Comparison of ENCODE assay signal across 12 cellular contexts in the genomic region with DNA sequence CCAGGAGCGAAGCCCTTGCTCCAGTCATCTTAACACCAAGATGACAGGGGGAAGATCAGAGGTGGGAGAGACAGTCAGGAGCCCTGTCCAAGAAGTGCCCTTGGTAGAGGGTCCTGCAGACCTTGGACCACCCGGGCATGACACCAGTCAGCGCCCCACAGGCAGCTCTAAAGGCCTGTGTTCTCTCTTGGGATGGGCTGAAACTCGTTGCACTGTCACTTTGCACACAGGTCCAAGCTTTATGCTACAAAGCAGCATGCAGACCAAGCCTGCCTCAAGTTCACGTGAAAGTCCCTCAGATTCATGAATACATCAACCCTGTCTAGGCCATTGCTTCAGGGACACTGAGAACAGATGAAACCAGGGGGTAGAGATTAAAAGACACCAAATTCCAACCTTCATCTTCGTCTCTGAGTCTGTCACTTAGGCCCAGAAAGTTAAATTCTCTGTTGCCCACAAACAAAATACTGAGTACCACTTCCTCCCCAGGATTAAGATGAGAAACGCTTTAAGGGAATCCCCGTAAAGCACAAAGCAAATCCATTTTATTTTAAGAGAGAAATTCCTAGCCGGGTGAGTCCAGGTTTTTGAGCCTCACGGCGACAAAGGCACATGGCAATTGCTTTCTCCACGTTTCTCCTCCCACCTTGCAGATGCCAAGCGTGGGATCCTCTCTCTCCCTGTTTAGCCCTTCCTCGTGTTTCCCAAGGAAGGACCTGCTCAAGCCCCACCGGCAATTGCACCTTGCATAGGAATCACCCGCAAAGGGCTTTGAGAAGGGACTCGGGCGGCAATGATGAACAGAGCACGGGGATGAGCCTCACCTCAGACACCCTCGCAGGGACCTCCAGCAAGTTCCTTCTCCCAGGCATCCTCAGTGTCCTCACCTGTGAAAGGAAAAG.
DNase-seq lines count a peak whose midpoint lies in the region; ATAC-seq and TF ChIP-seq lines count a peak whose summit lies in the region.
"Had no signal": no experiment of that assay in that cellular context is flagged by ENCODE, and none has a peak within 500 bp of the region (broad histone marks: within the 10 kb centered on the region; RNA-seq: fewer than 3 reads in every experiment).

No MANE protein-coding gene starts in this region.

- H3K27me3 ChIP-seq in gastrocnemius medialis, result no peaks in the 10 kb centered on the region

- no peak for TF ChIP-seq CTCF in GM20000 (IDR thresholded peaks at IDR 0.05; ENCODE audit: extremely low read depth, missing control alignments)
- no peak for TF ChIP-seq CTCF in gastrocnemius medialis (IDR thresholded peaks at IDR 0.05 in 4 of 5, conservative IDR thresholded peaks at IDR 0.05 in 1 of 5)

- no peaks in the 10 kb centered on the region for H3K36me3 Mint-ChIP-seq in activated T-helper 17 cell treated with anti-CD3 and anti-CD28 coated beads, Interleukin-2, amount 50 U/mL, for 72 hours (ENCODE audit: low read depth)
- H3K36me3 Mint-ChIP-seq in stimulated activated naive B cell treated with anti-CD40 and anti-IgM and Interleukin-4, amounts not matched to agents 10 μg/mL and 1 μg/mL and 100 μg/mL, for 72 hours, result peaks cover 8 to 13% of the 10 kb centered on the region in 2 donors
- H3K36me3 Mint-ChIP-seq: activated naive CD4-positive, alpha-beta T cell treated with anti-CD3 and anti-CD28 coated beads, Interleukin-2, amount 10 ng/mL, durations not matched to agents 7 days and 5 days had no signal

- no peak for TF ChIP-seq POLR2A in gastrocnemius medialis (IDR thresholded peaks at IDR 0.05)

- peaks cover 24% of the 10 kb centered on the region for H3K4me1 Mint-ChIP-seq in activated T-helper 17 cell treated with anti-CD3 and anti-CD28 coated beads, Interleukin-2, amount 50 U/mL, for 72 hours
- peaks cover 13 to 21% of the 10 kb centered on the region in 2 donors for H3K4me1 Mint-ChIP-seq in stimulated activated naive B cell treated with anti-CD40 and anti-IgM and Interleukin-4, amounts not matched to agents 10 μg/mL and 1 μg/mL and 100 μg/mL, for 72 hours

- no peak for DNase-seq in GM20000 (ENCODE audit: low spot score)
- DNase-seq in RKO (ENCODE audit: low spot score), result no peak
- DNase-seq in gastrocnemius medialis, result no peak
- DNase-seq in stimulated activated naive B cell treated with anti-CD40 and anti-IgM and Interleukin-4, amounts not matched to agents 10 μg/mL and 1 μg/mL and 100 μg/mL, for 72 hours, result no peak
- DNase-seq: activated CD4-positive, alpha-beta T cell treated with anti-CD3 and anti-CD28 coated beads for 4 hours; activated naive CD4-positive, alpha-beta T cell treated with anti-CD3 and anti-CD28 coated beads, Interleukin-2, amount 10 ng/mL, durations not matched to agents 7 days and 5 days; KG1 had no signal

- peak; percentile 15 for ATAC-seq in GM18498 (IDR thresholded peaks at IDR 0.05; ENCODE audit: unreplicated experiment)
- ATAC-seq in GM21360 (IDR thresholded peaks at IDR 0.05; ENCODE audit: unreplicated experiment), result peak; percentile 26
- peak; percentile 5 for ATAC-seq in HG02973 (IDR thresholded peaks at IDR 0.05; ENCODE audit: unreplicated experiment)
- no peak for ATAC-seq in activated T-helper 17 cell treated with anti-CD3 and anti-CD28 coated beads, Interleukin-2, amount 50 U/mL, for 72 hours (replicated peaks)
- no peak for ATAC-seq in gastrocnemius medialis
- ATAC-seq in stimulated activated naive B cell treated with anti-CD40 and anti-IgM and Interleukin-4, amounts not matched to agents 10 μg/mL and 1 μg/mL and 100 μg/mL, for 72 hours (replicated peaks), result no peak

- intact Hi-C loops in gastrocnemius medialis (cut with DNase I; ENCODE audit: low total_unique reads), result no loop called here

- peak overlapping the region; percentile 35 for H3K4me3 Mint-ChIP-seq in activated T-helper 17 cell treated with anti-CD3 and anti-CD28 coated beads, Interleukin-2, amount 50 U/mL, for 72 hours
- H3K4me3 Mint-ChIP-seq in stimulated activated naive B cell treated with anti-CD40 and anti-IgM and Interleukin-4, amounts not matched to agents 10 μg/mL and 1 μg/mL and 100 μg/mL, for 72 hours, result no peak overlapping the region
- H3K4me3 Mint-ChIP-seq: activated naive CD4-positive, alpha-beta T cell treated with anti-CD3 and anti-CD28 coated beads, Interleukin-2, amount 10 ng/mL, durations not matched to agents 7 days and 5 days had no signal

- H3K27me3 Mint-ChIP-seq in activated T-helper 17 cell treated with anti-CD3 and anti-CD28 coated beads, Interleukin-2, amount 50 U/mL, for 72 hours, result no peaks in the 10 kb centered on the region
- peaks cover 11 to 31% of the 10 kb centered on the region in 2 donors for H3K27me3 Mint-ChIP-seq in stimulated activated naive B cell treated with anti-CD40 and anti-IgM and Interleukin-4, amounts not matched to agents 10 μg/mL and 1 μg/mL and 100 μg/mL, for 72 hours

- H3K36me3 ChIP-seq in gastrocnemius medialis, result no peaks in the 10 kb centered on the region
- H3K36me3 ChIP-seq: BLaER1 treated with 17β-estradiol and CSF1 and Interleukin-3, amounts not matched to agents 10 nM and 100 nM had no signal

- H3K4me3 ChIP-seq in gastrocnemius medialis, result no peak overlapping the region
- H3K4me3 ChIP-seq: BLaER1 treated with 17β-estradiol and CSF1 and Interleukin-3, amounts not matched to agents 10 nM and 100 nM had no signal

- no peaks in the 10 kb centered on the region for H3K9me3 ChIP-seq in gastrocnemius medialis

- H3K27ac ChIP-seq in gastrocnemius medialis, result no peak overlapping the region

- H3K27ac Mint-ChIP-seq in activated T-helper 17 cell treated with anti-CD3 and anti-CD28 coated beads, Interleukin-2, amount 50 U/mL, for 72 hours, result peak overlapping the region; percentile 43
- no peak overlapping the region for H3K27ac Mint-ChIP-seq in stimulated activated naive B cell treated with anti-CD40 and anti-IgM and Interleukin-4, amounts not matched to agents 10 μg/mL and 1 μg/mL and 100 μg/mL, for 72 hours

- H3K4me1 ChIP-seq in gastrocnemius medialis, result no peaks in the 10 kb centered on the region

- peaks cover 12% of the 10 kb centered on the region for H3K9me3 Mint-ChIP-seq in activated T-helper 17 cell treated with anti-CD3 and anti-CD28 coated beads, Interleukin-2, amount 50 U/mL, for 72 hours
- H3K9me3 Mint-ChIP-seq in stimulated activated naive B cell treated with anti-CD40 and anti-IgM and Interleukin-4, amounts not matched to agents 10 μg/mL and 1 μg/mL and 100 μg/mL, for 72 hours, result peaks cover 11 to 13% of the 10 kb centered on the region in 2 donors

- in situ Hi-C loops in gastrocnemius medialis (cut with MboI; ENCODE audit: low sequenced_read_pairs in 4 of 4), result no loop called here

Comparison
In these comparisons a context has a peak if more than half of its experiments do, and no peak if none do; other contexts are left out.
1. ATAC-seq: peak in GM18498 (single experiment), GM21360 (single experiment) and HG02973 (single experiment); none in activated T-helper 17 cell treated with anti-CD3 and anti-CD28 coated beads, Interleukin-2, amount 50 U/mL, for 72 hours (single experiment), gastrocnemius medialis (0 of 2) and stimulated activated naive B cell treated with anti-CD40 and anti-IgM and Interleukin-4, amounts not matched to agents 10 μg/mL and 1 μg/mL and 100 μg/mL, for 72 hours (0 of 2).